Comparison of ENCODE assay signal across 16 cellular contexts in genomic region chr1:46605242-46605641, GRCh38. TPM values are rescaled to one million over a fixed set of nuclear protein-coding genes. Genes with fewer than 3 reads are reported as not detected.
DNase-seq lines count a peak whose midpoint lies in the region; ATAC-seq and TF ChIP-seq lines count a peak whose summit lies in the region.
"Had no signal": no experiment of that assay in that cellular context is flagged by ENCODE, and none has a peak within 500 bp of the region (broad histone marks: within the 10 kb centered on the region; RNA-seq: fewer than 3 reads in every experiment).

No MANE protein-coding gene starts in this region.

- no peak overlapping the region for H2BK15ac ChIP-seq in mesendoderm (replicated peaks; ENCODE audit: low read depth)

- no peak overlapping the region for H3K9ac ChIP-seq in mesendoderm (ENCODE audit: low read length)

- H2AK5ac ChIP-seq in mesendoderm (ENCODE audit: low read length): no peak overlapping the region

- no peak for TF ChIP-seq POLR2A in body of pancreas (IDR thresholded peaks at IDR 0.05)

- H2BK5ac ChIP-seq in mesendoderm (ENCODE audit: low read length): no peak overlapping the region

- H3K27ac Mint-ChIP-seq in activated CD4-positive, alpha-beta T cell treated with anti-CD3 and anti-CD28 coated beads for 36 hours: peak overlapping the region; percentile 82
- no peak overlapping the region for H3K27ac Mint-ChIP-seq in osteocyte (ENCODE audit: unreplicated experiment)

- TF ChIP-seq CTCF in RWPE2 (IDR thresholded peaks at IDR 0.05; ENCODE audit: poor library complexity, severe bottlenecking) (no peak), body of pancreas (IDR thresholded peaks at IDR 0.05) (no peak), osteocyte (IDR thresholded peaks at IDR 0.05) (no peak)

- no peaks in the 10 kb centered on the region for H3K79me1 ChIP-seq in mesendoderm (ENCODE audit: low read length)

- no peak overlapping the region for H3K23ac ChIP-seq in mesendoderm (ENCODE audit: low read length)

- no peak overlapping the region for H3K4ac ChIP-seq in mesendoderm (ENCODE audit: low read depth, low read length)

- H3K27ac ChIP-seq in RWPE2 (ENCODE audit: poor library complexity, severe bottlenecking): peak overlapping the region; percentile 49
- H3K27ac ChIP-seq in body of pancreas: peak overlapping the region in 3 of 4 donors; percentile 79 to 93 (median 89)
- H3K27ac ChIP-seq in mesendoderm (ENCODE audit: low read depth, low read length): no peak overlapping the region

- CTCF ChIA-PET in activated CD4-positive, alpha-beta T cell treated with anti-CD3 and anti-CD28 coated beads for 36 hours (lab: Charles Lee): interaction anchor here (0.6 to 5.4 kb wide), 4 partner anchors 11 to 103 kb away, joined by 3 to 47 read pairs (median 4); partner anchors contain the start of gene MOB3C

- H3K56ac ChIP-seq in mesendoderm (ENCODE audit: low read length): no peak overlapping the region

- POLR2A ChIA-PET in activated CD4-positive, alpha-beta T cell treated with anti-CD3 and anti-CD28 coated beads for 36 hours (lab: Charles Lee): interaction anchor here (1.4 to 2.4 kb wide), 2 partner anchors 11 to 112 kb away, joined by 3 to 19 read pairs; partner anchors contain the start of gene MOB3C

- H3K4me1 Mint-ChIP-seq in activated CD4-positive, alpha-beta T cell treated with anti-CD3 and anti-CD28 coated beads for 36 hours: peaks cover 43% of the 10 kb centered on the region
- peaks cover 22% of the 10 kb centered on the region for H3K4me1 Mint-ChIP-seq in osteocyte (ENCODE audit: unreplicated experiment)

- intact Hi-C loops in activated CD4-positive, alpha-beta T cell treated with anti-CD3 and anti-CD28 coated beads for 36 hours (cut with DNase I, micrococcal nuclease): loop anchor here in 1 of 2 experiments (10.0 kb wide), 2 partner anchors 730 to 920 kb away; partner anchors contain the start of genes CMPK1, GPBP1L1 and TMEM69
- intact Hi-C loops in body of pancreas (cut with DNase I): no loop called here

- no peak overlapping the region for H3K4me2 ChIP-seq in mesendoderm (ENCODE audit: low read length)

- no peak for ATAC-seq in activated CD4-positive, alpha-beta T cell treated with anti-CD3 and anti-CD28 coated beads for 36 hours
- ATAC-seq in RWPE2 (ENCODE audit: low read depth): no peak
- no peak for ATAC-seq in body of pancreas

- peaks cover 20% of the 10 kb centered on the region for H3K36me3 ChIP-seq in RWPE2 (ENCODE audit: low read depth)
- peaks cover 6 to 17% of the 10 kb centered on the region in 2 donors for H3K36me3 ChIP-seq in body of pancreas (replicated peaks in 1 of 2; ENCODE audit: insufficient read depth in 1 of 2, low read depth in 2 of 2)
- no peaks in the 10 kb centered on the region for H3K36me3 ChIP-seq in mesendoderm (ENCODE audit: control insufficient read depth, insufficient read depth, low read length)
- H3K36me3 ChIP-seq: transverse colon had no signal

- no peak overlapping the region for H4K8ac ChIP-seq in mesendoderm (ENCODE audit: low read depth, low read length)

- no peak overlapping the region for H3K4me3 ChIP-seq in RWPE2 (ENCODE audit: severe bottlenecking)
- H3K4me3 ChIP-seq in body of pancreas: no peak overlapping the region
- H3K4me3 ChIP-seq in mesendoderm (ENCODE audit: low read length): no peak overlapping the region

- H3K27me3 ChIP-seq in RWPE2 (ENCODE audit: insufficient read depth, poor library complexity, severe bottlenecking) (no peaks in the 10 kb centered on the region), body of pancreas (no peaks in the 10 kb centered on the region), mesendoderm (ENCODE audit: insufficient read depth, low read length, poor library complexity) (no peaks in the 10 kb centered on the region)
- H3K27me3 ChIP-seq: transverse colon had no signal

- H3K18ac ChIP-seq in mesendoderm (ENCODE audit: low read length): no peak overlapping the region

- H4K5ac ChIP-seq in mesendoderm (ENCODE audit: low read length): no peak overlapping the region

- H3K9me3 Mint-ChIP-seq in activated CD4-positive, alpha-beta T cell treated with anti-CD3 and anti-CD28 coated beads for 36 hours (ENCODE audit: low read depth): no peaks in the 10 kb centered on the region
- H3K9me3 Mint-ChIP-seq in osteocyte (ENCODE audit: unreplicated experiment): no peaks in the 10 kb centered on the region

- no peaks in the 10 kb centered on the region for H3K79me2 ChIP-seq in mesendoderm (ENCODE audit: control insufficient read depth, insufficient read depth, low read length)

- WGBS in body of pancreas, 2 donors: 55 to 67% methylated on average over 2 of the region's 2 CpGs
- no CpG with 5 or more reads among the region's 2 CpGs for WGBS in mesendoderm (ENCODE audit: extremely low coverage, insufficient coverage, low lambda C conversion rate)

- peaks cover 9% of the 10 kb centered on the region for H3K4me1 ChIP-seq in RWPE2 (ENCODE audit: insufficient read depth, poor library complexity, severe bottlenecking)
- peaks cover 86% of the 10 kb centered on the region for H3K4me1 ChIP-seq in body of pancreas
- H3K4me1 ChIP-seq in mesendoderm (ENCODE audit: control insufficient read depth, low read depth, low read length): peaks cover 6% of the 10 kb centered on the region

- peaks cover 11% of the 10 kb centered on the region for H3K36me3 Mint-ChIP-seq in activated CD4-positive, alpha-beta T cell treated with anti-CD3 and anti-CD28 coated beads for 36 hours (ENCODE audit: low read depth)
- H3K36me3 Mint-ChIP-seq in osteocyte (ENCODE audit: unreplicated experiment): peaks cover 23% of the 10 kb centered on the region

- peak overlapping the region; percentile 87 for H3K4me3 Mint-ChIP-seq in activated CD4-positive, alpha-beta T cell treated with anti-CD3 and anti-CD28 coated beads for 36 hours
- peak overlapping the region; percentile 89 for H3K4me3 Mint-ChIP-seq in osteocyte (ENCODE audit: unreplicated experiment)

- no peaks in the 10 kb centered on the region for H3K27me3 Mint-ChIP-seq in activated CD4-positive, alpha-beta T cell treated with anti-CD3 and anti-CD28 coated beads for 36 hours
- no peaks in the 10 kb centered on the region for H3K27me3 Mint-ChIP-seq in osteocyte (ENCODE audit: unreplicated experiment)

- no peak for DNase-seq in activated CD4-positive, alpha-beta T cell treated with anti-CD3 and anti-CD28 coated beads for 36 hours
- no peak for DNase-seq in activated CD4-positive, alpha-beta T cell treated with anti-CD3 and anti-CD28 coated beads for 48 hours
- DNase-seq in RWPE2 (ENCODE audit: low spot score) (no peak), body of pancreas (no peak), osteocyte (ENCODE audit: extremely low spot score, unreplicated experiment) (no peak), mesendoderm (no peak), NCI-H2227 (lab: John Stamatoyannopoulos, UW; ENCODE audit: unreplicated experiment) (no peak), NCI-H1930 (lab: John Stamatoyannopoulos, UW) (no peak)
- DNase-seq: activated CD4-positive, alpha-beta T cell treated with anti-CD3 and anti-CD28 coated beads, Interleukin-2, amount 50 U/mL, for 1 hour; foreskin fibroblast; NCI-H2171 treated with DMSO at 0.1 percent for 48 hours; transverse colon had no signal

- no peak overlapping the region for H2BK120ac ChIP-seq in mesendoderm (ENCODE audit: low read depth, low read length)

- no peaks in the 10 kb centered on the region for H3K9me3 ChIP-seq in RWPE2 (ENCODE audit: severe bottlenecking)
- no peaks in the 10 kb centered on the region for H3K9me3 ChIP-seq in body of pancreas
- H3K9me3 ChIP-seq: transverse colon had no signal

RNA-seq across cellular contexts. Expression of gene MKNK1, which starts 1.2 kb away (rescaled TPM):
- 10 to 100 TPM; 27.8 to 31.0 TPM for total RNA-seq in activated CD4-positive, alpha-beta T cell treated with anti-CD3 and anti-CD28 coated beads for 36 hours
- 100 to 1,000 TPM; 155 to 238 TPM for total RNA-seq in body of pancreas
- total RNA-seq in osteocyte: 32.5 and 35.0 TPM in 2 replicates
- polyA plus RNA-seq in mesendoderm (2013, experiment 1 of 2): 17.3 TPM
- polyA plus RNA-seq in mesendoderm (2013, experiment 2 of 2): 16.2 TPM

RNA-seq across cellular contexts. Expression of gene MOB3C, which starts 11.4 kb away (rescaled TPM):
- 1 to 10 TPM; 8.5 to 8.9 TPM for total RNA-seq in activated CD4-positive, alpha-beta T cell treated with anti-CD3 and anti-CD28 coated beads for 36 hours
- 10 to 100 TPM; 20.8 to 23.3 TPM for total RNA-seq in body of pancreas
- total RNA-seq in osteocyte: 9.4 and 9.6 TPM in 2 replicates
- polyA plus RNA-seq in mesendoderm (2013, experiment 1 of 2): 0.58 TPM
- polyA plus RNA-seq in mesendoderm (2013, experiment 2 of 2): 0.67 TPM

RNA-seq across cellular contexts. Expression of gene KNCN, which starts 53.8 kb away (rescaled TPM):
- total RNA-seq in activated CD4-positive, alpha-beta T cell treated with anti-CD3 and anti-CD28 coated beads for 36 hours: not detected
- total RNA-seq in body of pancreas (not detected), osteocyte (not detected in 2 replicates)
- not detected for polyA plus RNA-seq in mesendoderm (2013, experiment 1 of 2)
- polyA plus RNA-seq in mesendoderm (2013, experiment 2 of 2): not detected
- total RNA-seq: A172, cardiac septum, liver, renal cortical epithelial cell, transverse colon had no signal
- polyA plus RNA-seq: liver had no signal
